9 cellular contexts compared by ENCODE assay signal in genomic region chr1:151831256-151831591, GRCh38. TPM values are rescaled to one million over a fixed set of nuclear protein-coding genes. Genes with fewer than 3 reads are reported as not detected.
DNase-seq lines count a peak whose midpoint lies in the region; TF ChIP-seq lines count a peak whose summit lies in the region.
"Had no signal": no experiment of that assay in that cellular context is flagged by ENCODE, and none has a peak within 500 bp of the region (broad histone marks: within the 10 kb centered on the region; RNA-seq: fewer than 3 reads in every experiment).

No MANE protein-coding gene starts in this region.

- no peaks in the 10 kb centered on the region for H3K9me3 Mint-ChIP-seq in type B pancreatic cell
- H3K9me3 Mint-ChIP-seq: neural crest cell had no signal

- no peak overlapping the region for H3K4me3 ChIP-seq in BLaER1 treated with 17β-estradiol and CSF1 and Interleukin-3, amounts not matched to agents 10 nM and 100 nM
- H3K4me3 ChIP-seq in OCI-LY3 (ENCODE audit: low read length) (no peak overlapping the region), liver (ENCODE audit: low read depth in 1 of 3, low read length in 3 of 3) (peak overlapping the region; percentile 70 to 90 (median 79)), osteoblast (ENCODE audit: insufficient read depth, low read length) (no peak overlapping the region)

- H3K27ac ChIP-seq in BLaER1 treated with 17β-estradiol and CSF1 and Interleukin-3, amounts not matched to agents 10 nM and 100 nM, result no peak overlapping the region
- H3K27ac ChIP-seq in OCI-LY3 (ENCODE audit: low read length) (no peak overlapping the region), liver (ENCODE audit: low read depth in 1 of 2, low read length in 2 of 2) (peak overlapping the region; percentile 94), osteoblast (ENCODE audit: low read depth, low read length) (no peak overlapping the region)

- H3K27me3 Mint-ChIP-seq in type B pancreatic cell, result peaks cover 10% of the 10 kb centered on the region

- peaks cover 82 to 100% (median 95%) of the 10 kb centered on the region in 10 experiments for H3K4me1 ChIP-seq in BLaER1 treated with 17β-estradiol and CSF1 and Interleukin-3, amounts not matched to agents 10 nM and 100 nM
- peaks cover 11% of the 10 kb centered on the region for H3K4me1 ChIP-seq in OCI-LY3 (ENCODE audit: low read length)
- H3K4me1 ChIP-seq in liver (ENCODE audit: control insufficient read depth in 4 of 4, insufficient read depth in 4 of 4, low read length in 3 of 4), result peaks cover 27 to 82% (median 74%) of the 10 kb centered on the region in 4 donors
- no peaks in the 10 kb centered on the region for H3K4me1 ChIP-seq in osteoblast (ENCODE audit: insufficient read depth, low read length)

- TF ChIP-seq RAD21 in liver (IDR thresholded peaks at IDR 0.05), result no peak

- H3K9ac ChIP-seq in BLaER1 treated with 17β-estradiol and CSF1 and Interleukin-3, amounts not matched to agents 10 nM and 100 nM, result no peak overlapping the region
- H3K9ac ChIP-seq in OCI-LY3 (ENCODE audit: low read length), result no peak overlapping the region
- H3K9ac ChIP-seq in liver (ENCODE audit: low read depth in 1 of 2, low read length in 2 of 2), result peak overlapping the region; percentile 76 to 85

- H3K27me3 ChIP-seq in BLaER1 treated with 17β-estradiol and CSF1 and Interleukin-3, amounts not matched to agents 10 nM and 100 nM, result peaks cover 0 to 7% (median 4%) of the 10 kb centered on the region in 11 experiments; a peak in 9 of 22 replicates
- H3K27me3 ChIP-seq in OCI-LY3 (ENCODE audit: low read depth, low read length) (no peaks in the 10 kb centered on the region), liver (ENCODE audit: control insufficient read depth in 4 of 4, insufficient read depth in 4 of 4, low read length in 3 of 4) (no peaks in the 10 kb centered on the region), osteoblast (ENCODE audit: insufficient read depth, low read length) (peaks cover 14% of the 10 kb centered on the region)

- peaks cover 11% of the 10 kb centered on the region for H3K4me1 Mint-ChIP-seq in type B pancreatic cell (ENCODE audit: unreplicated experiment)

- H3K9me3 ChIP-seq in BLaER1 treated with 17β-estradiol and CSF1 and Interleukin-3, amounts not matched to agents 10 nM and 100 nM (replicated peaks in 1 of 11), result no peaks in the 10 kb centered on the region
- no peaks in the 10 kb centered on the region for H3K9me3 ChIP-seq in OCI-LY3 (ENCODE audit: insufficient read depth, low read length)
- H3K9me3 ChIP-seq in liver (ENCODE audit: control insufficient read depth in 4 of 4, low read length in 3 of 4), result no peaks in the 10 kb centered on the region
- H3K9me3 ChIP-seq in osteoblast (ENCODE audit: low read depth, low read length), result no peaks in the 10 kb centered on the region

- H3K36me3 Mint-ChIP-seq in type B pancreatic cell, result no peaks in the 10 kb centered on the region

- WGBS in liver, result 31% methylated on average over 4 of the region's 4 CpGs

- no peak overlapping the region for H3K27ac Mint-ChIP-seq in type B pancreatic cell

- no peak overlapping the region for H3K4me3 Mint-ChIP-seq in type B pancreatic cell
- H3K4me3 Mint-ChIP-seq: neural crest cell had no signal

- H4K20me1 ChIP-seq in BLaER1 treated with 17β-estradiol and CSF1 and Interleukin-3, amounts not matched to agents 10 nM and 100 nM, result peaks cover 0 to 12% (median 0%) of the 10 kb centered on the region in 11 experiments; a peak in 4 of 22 replicates
- H4K20me1 ChIP-seq in OCI-LY3 (ENCODE audit: insufficient read depth, low read length) (no peaks in the 10 kb centered on the region), osteoblast (ENCODE audit: insufficient read depth, low read length) (no peaks in the 10 kb centered on the region)

- H3K4me2 ChIP-seq in BLaER1 treated with 17β-estradiol and CSF1 and Interleukin-3, amounts not matched to agents 10 nM and 100 nM, result peak overlapping the region; percentile 44 to 100 (median 97); a peak in 21 of 22 replicates
- H3K4me2 ChIP-seq in OCI-LY3 (ENCODE audit: low read length) (peak overlapping the region; percentile 19), osteoblast (ENCODE audit: insufficient read depth, low read length) (no peak overlapping the region)

- H2AFZ ChIP-seq in OCI-LY3 (ENCODE audit: low read depth, low read length), result 0 out of 2 replicates have a peak overlapping the region, but pooled peaks have one; percentile 48
- no peak overlapping the region for H2AFZ ChIP-seq in osteoblast (ENCODE audit: low read length)

- H3K79me2 ChIP-seq in OCI-LY3 (ENCODE audit: low read length) (no peaks in the 10 kb centered on the region), osteoblast (ENCODE audit: insufficient read depth, low read length) (no peaks in the 10 kb centered on the region)

- no peak for TF ChIP-seq CTCF in OCI-LY3 (IDR thresholded peaks at IDR 0.05; ENCODE audit: low read depth, low read length)
- no peak for TF ChIP-seq CTCF in liver (IDR thresholded peaks at IDR 0.05; ENCODE audit: low read depth, low read length, missing input control)
- TF ChIP-seq CTCF in osteoblast (IDR thresholded peaks at IDR 0.05; ENCODE audit: extremely low read depth, low read depth, low read length), result no peak
- TF ChIP-seq CTCF in type B pancreatic cell (conservative IDR thresholded peaks at IDR 0.05), result no peak

- no peaks in the 10 kb centered on the region for H3K36me3 ChIP-seq in BLaER1 treated with 17β-estradiol and CSF1 and Interleukin-3, amounts not matched to agents 10 nM and 100 nM
- H3K36me3 ChIP-seq in OCI-LY3 (replicated peaks; ENCODE audit: low read depth, low read length), result no peaks in the 10 kb centered on the region
- peaks cover 0 to 12% (median 4%) of the 10 kb centered on the region in 4 donors for H3K36me3 ChIP-seq in liver (ENCODE audit: control insufficient read depth in 4 of 4, insufficient read depth in 3 of 4, low read depth in 1 of 4, low read length in 3 of 4)
- H3K36me3 ChIP-seq in osteoblast (ENCODE audit: insufficient read depth, low read length), result no peaks in the 10 kb centered on the region

- DNase-seq in osteoblast (ENCODE audit: insufficient read length, low spot score, missing footprints) (no peak), type B pancreatic cell (ENCODE audit: extremely low spot score, unreplicated experiment) (no peak)
- no peak for DNase-seq in stimulated activated CD4-positive, alpha-beta T cell treated with anti-CD3 and anti-CD28 coated beads, Interleukin-12 subunit alpha, Interleukin-12 subunit beta, amount 100 ng/mL, for 4 hours
- DNase-seq: NCI-H2171 treated with DMSO at 0.1 percent for 48 hours had no signal

TF ChIP-seq in liver, 16 proteins besides CTCF, POLR2A, EP300 and RAD21:
- TF ChIP-seq JUND (IDR thresholded peaks at IDR 0.05) (no peak), TAF1 (conservative IDR thresholded peaks at IDR 0.05) (no peak), EGR1 (IDR thresholded peaks at IDR 0.05; ENCODE audit: low read depth in 2 of 2) (no peak), RXRA (IDR thresholded peaks at IDR 0.05) (no peak), YY1 (IDR thresholded peaks at IDR 0.05) (no peak), REST (IDR thresholded peaks at IDR 0.05) (no peak), NR2F2 (IDR thresholded peaks at IDR 0.05) (no peak), FOXA1 (IDR thresholded peaks at IDR 0.05) (no peak)
TF ChIP-seq in liver: peak in this region for 0.

RNA-seq across cellular contexts. Expression of gene RORC, which starts 0.4 kb away (rescaled TPM):
- total RNA-seq in liver (10 to 100 TPM in 1 of 2 donors, 1 to 10 TPM in 1; 2.9 to 59.2 TPM), osteoblast (not detected in 2 replicates), type B pancreatic cell (ENCODE audit: low replicate concordance) (not detected in 2 replicates)
- 10 to 100 TPM; 10.7 to 15.4 TPM for polyA plus RNA-seq in liver

RNA-seq across cellular contexts. Expression of gene C2CD4D, which starts 8.4 kb away (rescaled TPM):
- total RNA-seq in liver (not detected), osteoblast (not detected in 2 replicates), type B pancreatic cell (ENCODE audit: low replicate concordance) (0.43 and 0.45 TPM in 2 replicates)
- polyA plus RNA-seq in liver, result under 1 TPM; 0.02 to 0.08 TPM

RNA-seq across cellular contexts. Expression of gene THEM5, which starts 22.3 kb away (rescaled TPM):
- total RNA-seq in liver (under 1 TPM in 1 of 2 donors, not detected in 1; 0.09 TPM), osteoblast (not detected in 2 replicates), type B pancreatic cell (ENCODE audit: low replicate concordance) (not detected in 2 replicates)
- polyA plus RNA-seq in liver, result not detected
- total RNA-seq: neural crest cell, subcutaneous adipose tissue had no signal

RNA-seq across cellular contexts. Expression of gene LINGO4, which starts 26.0 kb away (rescaled TPM):
- total RNA-seq in liver (under 1 TPM; 0.05 to 0.50 TPM), osteoblast (not detected in 2 replicates), type B pancreatic cell (ENCODE audit: low replicate concordance) (not detected in 2 replicates)
- under 1 TPM in 1 of 2 donors, not detected in 1; 0.09 TPM for polyA plus RNA-seq in liver
- total RNA-seq: neural crest cell, subcutaneous adipose tissue had no signal

RNA-seq across cellular contexts. Expression of gene TDRKH, which starts 40.9 kb away (rescaled TPM):
- 1 to 10 TPM; 5.1 to 6.7 TPM for total RNA-seq in liver
- 1 to 10 TPM; 1.5 to 2.6 TPM for polyA plus RNA-seq in liver
- 1.1 and 1.2 TPM in 2 replicates for total RNA-seq in osteoblast
- total RNA-seq in type B pancreatic cell (ENCODE audit: low replicate concordance), result 8.9 and 10.0 TPM in 2 replicates

Comparison
In these comparisons a context has a peak if more than half of its experiments do, and no peak if none do; other contexts are left out.
1. H3K27ac ChIP-seq: peak in liver (2 of 2); none in BLaER1 treated with 17β-estradiol and CSF1 and Interleukin-3, amounts not matched to agents 10 nM and 100 nM (0 of 11), OCI-LY3 (single experiment) and osteoblast (single experiment).
2. H3K4me3 ChIP-seq: peak in liver (3 of 3); none in BLaER1 treated with 17β-estradiol and CSF1 and Interleukin-3, amounts not matched to agents 10 nM and 100 nM (0 of 10), OCI-LY3 (single experiment) and osteoblast (single experiment).
3. H3K9ac ChIP-seq: peak in liver (2 of 2); none in BLaER1 treated with 17β-estradiol and CSF1 and Interleukin-3, amounts not matched to agents 10 nM and 100 nM (0 of 11) and OCI-LY3 (single experiment).